Comparison of ENCODE assay signal across 2 cellular contexts in genomic region chr9:122090981-122091380, GRCh38.
TF ChIP-seq lines count a peak whose summit lies in the region.

No MANE protein-coding gene starts in this region.

TF ChIP-seq in HepG2, 621 proteins besides CTCF, POLR2A, EP300 and RAD21 (continues in another document):
- no peak for TF ChIP-seq SP5 (CRISPR knock-in tag; IDR thresholded peaks at IDR 0.05; ENCODE audit: borderline replicate concordance, low read depth)
- TF ChIP-seq ELF3 (CRISPR knock-in tag; IDR thresholded peaks at IDR 0.05), result no peak
- no peak for TF ChIP-seq ATAD3A (CRISPR knock-in tag; IDR thresholded peaks at IDR 0.05)
- TF ChIP-seq TEAD3 (CRISPR knock-in tag; optimal IDR thresholded peaks at IDR 0.05; ENCODE audit: borderline replicate concordance), result no peak
- TF ChIP-seq SP140L (CRISPR knock-in tag; IDR thresholded peaks at IDR 0.05; ENCODE audit: borderline replicate concordance), result no peak
- TF ChIP-seq ZNF691 (CRISPR knock-in tag; IDR thresholded peaks at IDR 0.05; ENCODE audit: borderline replicate concordance, low read depth), result no peak
- no peak for TF ChIP-seq TP53 (CRISPR knock-in tag; conservative IDR thresholded peaks at IDR 0.05)
- TF ChIP-seq, protein P1, sequence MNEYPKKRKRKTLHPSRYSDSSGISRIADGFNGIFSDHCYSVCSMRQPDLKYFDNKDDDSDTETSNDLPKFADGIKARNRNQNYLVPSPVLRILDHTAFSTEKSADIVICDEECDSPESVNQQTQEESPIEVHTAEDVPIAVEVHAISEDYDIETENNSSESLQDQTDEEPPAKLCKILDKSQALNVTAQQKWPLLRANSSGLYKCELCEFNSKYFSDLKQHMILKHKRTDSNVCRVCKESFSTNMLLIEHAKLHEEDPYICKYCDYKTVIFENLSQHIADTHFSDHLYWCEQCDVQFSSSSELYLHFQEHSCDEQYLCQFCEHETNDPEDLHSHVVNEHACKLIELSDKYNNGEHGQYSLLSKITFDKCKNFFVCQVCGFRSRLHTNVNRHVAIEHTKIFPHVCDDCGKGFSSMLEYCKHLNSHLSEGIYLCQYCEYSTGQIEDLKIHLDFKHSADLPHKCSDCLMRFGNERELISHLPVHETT (CRISPR knock-in tag; conservative IDR thresholded peaks at IDR 0.05), result no peak
- no peak for TF ChIP-seq AGO1 (IDR thresholded peaks at IDR 0.05; ENCODE audit: low read depth, low read length, poor library complexity, severe bottlenecking)
- TF ChIP-seq ZBTB44 (CRISPR knock-in tag; IDR thresholded peaks at IDR 0.05), result no peak
- no peak for TF ChIP-seq HCFC1 (IDR thresholded peaks at IDR 0.05; ENCODE audit: low read depth, low read length)
- no peak for TF ChIP-seq HOXA3 (CRISPR knock-in tag; IDR thresholded peaks at IDR 0.05)
- no peak for TF ChIP-seq ZNF343 (CRISPR knock-in tag; IDR thresholded peaks at IDR 0.05)
- TF ChIP-seq ZNF574 (CRISPR knock-in tag; IDR thresholded peaks at IDR 0.05), result no peak
- no peak for TF ChIP-seq ZNF335 (CRISPR knock-in tag; IDR thresholded peaks at IDR 0.05)
- no peak for TF ChIP-seq IRF2 (CRISPR knock-in tag; IDR thresholded peaks at IDR 0.05)
- no peak for TF ChIP-seq ZNF737 (CRISPR knock-in tag; IDR thresholded peaks at IDR 0.05; ENCODE audit: borderline replicate concordance)

TF ChIP-seq in neural cell, 6 proteins besides CTCF, POLR2A, EP300 and RAD21:
- TF ChIP-seq MXI1 (conservative IDR thresholded peaks at IDR 0.05; ENCODE audit: poor library complexity, severe bottlenecking) (no peak), EZH2 (IDR thresholded peaks at IDR 0.05; ENCODE audit: borderline replicate concordance, insufficient read depth, low read length, poor library complexity, severe bottlenecking) (no peak), TAF1 (IDR thresholded peaks at IDR 0.05; ENCODE audit: low read depth) (no peak), SMC3 (conservative IDR thresholded peaks at IDR 0.05; ENCODE audit: poor library complexity) (no peak), POLR2AphosphoS5 (IDR thresholded peaks at IDR 0.05) (no peak)
- TF ChIP-seq, protein P2, sequence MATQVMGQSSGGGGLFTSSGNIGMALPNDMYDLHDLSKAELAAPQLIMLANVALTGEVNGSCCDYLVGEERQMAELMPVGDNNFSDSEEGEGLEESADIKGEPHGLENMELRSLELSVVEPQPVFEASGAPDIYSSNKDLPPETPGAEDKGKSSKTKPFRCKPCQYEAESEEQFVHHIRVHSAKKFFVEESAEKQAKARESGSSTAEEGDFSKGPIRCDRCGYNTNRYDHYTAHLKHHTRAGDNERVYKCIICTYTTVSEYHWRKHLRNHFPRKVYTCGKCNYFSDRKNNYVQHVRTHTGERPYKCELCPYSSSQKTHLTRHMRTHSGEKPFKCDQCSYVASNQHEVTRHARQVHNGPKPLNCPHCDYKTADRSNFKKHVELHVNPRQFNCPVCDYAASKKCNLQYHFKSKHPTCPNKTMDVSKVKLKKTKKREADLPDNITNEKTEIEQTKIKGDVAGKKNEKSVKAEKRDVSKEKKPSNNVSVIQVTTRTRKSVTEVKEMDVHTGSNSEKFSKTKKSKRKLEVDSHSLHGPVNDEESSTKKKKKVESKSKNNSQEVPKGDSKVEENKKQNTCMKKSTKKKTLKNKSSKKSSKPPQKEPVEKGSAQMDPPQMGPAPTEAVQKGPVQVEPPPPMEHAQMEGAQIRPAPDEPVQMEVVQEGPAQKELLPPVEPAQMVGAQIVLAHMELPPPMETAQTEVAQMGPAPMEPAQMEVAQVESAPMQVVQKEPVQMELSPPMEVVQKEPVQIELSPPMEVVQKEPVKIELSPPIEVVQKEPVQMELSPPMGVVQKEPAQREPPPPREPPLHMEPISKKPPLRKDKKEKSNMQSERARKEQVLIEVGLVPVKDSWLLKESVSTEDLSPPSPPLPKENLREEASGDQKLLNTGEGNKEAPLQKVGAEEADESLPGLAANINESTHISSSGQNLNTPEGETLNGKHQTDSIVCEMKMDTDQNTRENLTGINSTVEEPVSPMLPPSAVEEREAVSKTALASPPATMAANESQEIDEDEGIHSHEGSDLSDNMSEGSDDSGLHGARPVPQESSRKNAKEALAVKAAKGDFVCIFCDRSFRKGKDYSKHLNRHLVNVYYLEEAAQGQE (IDR thresholded peaks at IDR 0.05; ENCODE audit: borderline replicate concordance), result no peak
